Comparison of ENCODE assay signal across 23 cellular contexts in genomic region chrX:131057706-131058105, GRCh38. TPM values are rescaled to one million over a fixed set of nuclear protein-coding genes. Genes with fewer than 3 reads are reported as not detected.
DNase-seq lines count a peak whose midpoint lies in the region; ATAC-seq and TF ChIP-seq lines count a peak whose summit lies in the region.
"Had no signal": no experiment of that assay in that cellular context is flagged by ENCODE, and none has a peak within 500 bp of the region (broad histone marks: within the 10 kb centered on the region; RNA-seq: fewer than 3 reads in every experiment).

No MANE protein-coding gene starts in this region.

- H4K91ac ChIP-seq in neuronal stem cell (ENCODE audit: low read depth, low read length, poor library complexity) = no peak overlapping the region

- H2BK120ac ChIP-seq in neuronal stem cell (ENCODE audit: low read depth, low read length) = no peak overlapping the region

- no peak overlapping the region for H3K18ac ChIP-seq in neuronal stem cell (ENCODE audit: low read length)

- POLR2A ChIA-PET in WTC11 (lab: Charles Lee) = no interaction called here

- no CpG with 5 or more reads among the region's 9 CpGs for WGBS in neuronal stem cell (ENCODE audit: extremely low coverage in 2 of 2, insufficient read length in 2 of 2, insufficient replicate concordance in 1 of 2), 2 donors
- WGBS in esophagus squamous epithelium, 2 donors = 39% methylated on average over 3 of the region's 9 CpGs; no CpG with 5 or more reads in 1 of the 2 donors

- H4K8ac ChIP-seq in neuronal stem cell (ENCODE audit: low read depth, low read length) = no peak overlapping the region

- H3K27me3 Mint-ChIP-seq in WTC11 (ENCODE audit: low read depth) = peaks cover 58% of the 10 kb centered on the region
- H3K27me3 Mint-ChIP-seq in activated T-cell treated with anti-CD3 and anti-CD28 coated beads, Interleukin-2, amount 50 U/mL, for 4 hours (ENCODE audit: low read depth) = peaks cover 35% of the 10 kb centered on the region

- no peaks in the 10 kb centered on the region for H3K9me3 Mint-ChIP-seq in WTC11
- H3K9me3 Mint-ChIP-seq in activated T-cell treated with anti-CD3 and anti-CD28 coated beads, Interleukin-2, amount 50 U/mL, for 4 hours = no peaks in the 10 kb centered on the region

- H3K36me3 ChIP-seq in H7 (replicated peaks; ENCODE audit: control insufficient read depth, insufficient read depth, low read length) (no peaks in the 10 kb centered on the region), iPS-18a (ENCODE audit: control insufficient read depth, low read depth, low read length) (no peaks in the 10 kb centered on the region), neuronal stem cell (replicated peaks in 1 of 2; ENCODE audit: control insufficient read depth in 2 of 2, insufficient read depth in 2 of 2, low read length in 2 of 2) (no peaks in the 10 kb centered on the region), esophagus squamous epithelium (no peaks in the 10 kb centered on the region)
- H3K36me3 ChIP-seq: BLaER1 had no signal

- H2BK15ac ChIP-seq in neuronal stem cell (ENCODE audit: low read length) = no peak overlapping the region

- no peak overlapping the region for H2BK12ac ChIP-seq in neuronal stem cell (ENCODE audit: low read length)

- H3K9ac ChIP-seq in iPS-18a (ENCODE audit: low read length) (no peak overlapping the region), neuronal stem cell (ENCODE audit: low read depth, low read length, poor library complexity) (no peak overlapping the region)
- H3K9ac ChIP-seq: BLaER1, SK-N-SH had no signal

- H3K4ac ChIP-seq in neuronal stem cell (ENCODE audit: low read length) = no peak overlapping the region

- intact Hi-C loops in esophagus squamous epithelium (cut with DNase I) = no loop called here

- H3K27ac Mint-ChIP-seq in WTC11 = no peak overlapping the region
- H3K27ac Mint-ChIP-seq: CD4-positive, CD25-positive, alpha-beta regulatory T cell had no signal

- no peak overlapping the region for H2AFZ ChIP-seq in neuronal stem cell (ENCODE audit: low read length)

- no peak overlapping the region for H2AK5ac ChIP-seq in neuronal stem cell (ENCODE audit: low read depth, low read length)

- H3K4me3 ChIP-seq in H7 (ENCODE audit: insufficient read depth, low read depth, low read length) (peak overlapping the region; percentile 38; the same call in 1 of the 2 replicates), iPS-18a (ENCODE audit: low read length) (peak overlapping the region; percentile 40), neuronal stem cell (ENCODE audit: low read length in 2 of 2) (peak overlapping the region in 1 of 2 donors; percentile 72), esophagus squamous epithelium (no peak overlapping the region)
- H3K4me3 ChIP-seq: BLaER1, GM12878 had no signal

- H3K36me3 Mint-ChIP-seq in WTC11 = no peaks in the 10 kb centered on the region
- H3K36me3 Mint-ChIP-seq in activated T-cell treated with anti-CD3 and anti-CD28 coated beads, Interleukin-2, amount 50 U/mL, for 4 hours (ENCODE audit: insufficient read depth) = no peaks in the 10 kb centered on the region
- H3K36me3 Mint-ChIP-seq: CD4-positive, CD25-positive, alpha-beta regulatory T cell had no signal

- H3K14ac ChIP-seq in neuronal stem cell (ENCODE audit: low read length) = no peak overlapping the region

- H3K4me3 Mint-ChIP-seq in WTC11 = peak overlapping the region; percentile 33
- no peak overlapping the region for H3K4me3 Mint-ChIP-seq in activated T-cell treated with anti-CD3 and anti-CD28 coated beads, Interleukin-2, amount 50 U/mL, for 4 hours
- H3K4me3 Mint-ChIP-seq: CD4-positive, CD25-positive, alpha-beta regulatory T cell had no signal

- no peak for TF ChIP-seq POLR2A in esophagus squamous epithelium (IDR thresholded peaks at IDR 0.05)

- H3K27me3 ChIP-seq in H7 (ENCODE audit: control insufficient read depth, insufficient read depth, low read length) (peaks cover 45% of the 10 kb centered on the region), iPS-18a (ENCODE audit: control insufficient read depth, insufficient read depth, low read length) (peaks cover 49% of the 10 kb centered on the region), neuronal stem cell (ENCODE audit: control insufficient read depth in 3 of 3, insufficient read depth in 3 of 3, low read depth in 1 of 3, low read length in 3 of 3) (peaks cover 0 to 67% (median 25%) of the 10 kb centered on the region in 3 experiments), esophagus squamous epithelium (peaks cover 0 to 30% (median 2%) of the 10 kb centered on the region in 4 donors)

- CTCF ChIA-PET in WTC11 (lab: Charles Lee) = interaction anchor here (1.4 kb wide), 1 partner anchor 11 kb away, joined by 19 read pairs; no protein-coding TSS in a partner anchor

- no peak overlapping the region for H3K23ac ChIP-seq in neuronal stem cell (ENCODE audit: low read depth, low read length, poor library complexity)

- peaks cover 4% of the 10 kb centered on the region for H3K4me1 ChIP-seq in iPS-18a (ENCODE audit: control insufficient read depth, low read depth, low read length)
- H3K4me1 ChIP-seq in neuronal stem cell (ENCODE audit: control insufficient read depth in 2 of 2, insufficient read depth in 1 of 2, low read depth in 1 of 2, low read length in 2 of 2) = no peaks in the 10 kb centered on the region
- H3K4me1 ChIP-seq in esophagus squamous epithelium = peaks cover 0 to 3% (median 0%) of the 10 kb centered on the region in 3 donors
- H3K4me1 ChIP-seq: BLaER1 had no signal

- H3K9me3 ChIP-seq in iPS-18a (ENCODE audit: control insufficient read depth, low read depth, low read length) = peaks cover 5% of the 10 kb centered on the region
- H3K9me3 ChIP-seq in neuronal stem cell (replicated peaks in 1 of 2; ENCODE audit: control insufficient read depth in 2 of 2, insufficient read depth in 1 of 2, low read depth in 1 of 2, low read length in 2 of 2) = no peaks in the 10 kb centered on the region
- no peaks in the 10 kb centered on the region for H3K9me3 ChIP-seq in esophagus squamous epithelium
- H3K9me3 ChIP-seq: BLaER1, SK-N-SH had no signal

- ATAC-seq in WTC11 = peak; percentile 55
- no peak for ATAC-seq in activated T-cell treated with anti-CD3 and anti-CD28 coated beads, Interleukin-2, amount 50 U/mL, for 4 hours
- ATAC-seq: GM12878 had no signal

- no peak overlapping the region for H2BK5ac ChIP-seq in neuronal stem cell (ENCODE audit: low read length)

- TF ChIP-seq CTCF in WTC11 (IDR thresholded peaks at IDR 0.05) = no peak
- TF ChIP-seq CTCF in esophagus squamous epithelium (IDR thresholded peaks at IDR 0.05) = no peak

- H3K79me1 ChIP-seq in neuronal stem cell (ENCODE audit: low read depth, low read length) = no peaks in the 10 kb centered on the region

- no peak overlapping the region for H3K27ac ChIP-seq in iPS-18a (ENCODE audit: low read length)
- no peak overlapping the region for H3K27ac ChIP-seq in neuronal stem cell (replicated peaks; ENCODE audit: low read length)
- no peak overlapping the region for H3K27ac ChIP-seq in esophagus squamous epithelium
- H3K27ac ChIP-seq: BLaER1 had no signal

- peak overlapping the region; percentile 49 for H3K4me2 ChIP-seq in neuronal stem cell (ENCODE audit: insufficient read depth, low read length, poor library complexity, severe bottlenecking)
- H3K4me2 ChIP-seq: BLaER1, SK-N-SH had no signal

- DNase-seq in H7 (peak; percentile 61), WTC11 (ENCODE audit: low spot score) (no peak), neuronal stem cell (ENCODE audit: low spot score) (no peak), esophagus squamous epithelium (lab: John Stamatoyannopoulos, UW) (no peak), amygdala (lab: John Stamatoyannopoulos, UW) (no peak)
- DNase-seq in activated T-cell treated with anti-CD3 and anti-CD28 coated beads, Interleukin-2, amount 50 U/mL, for 4 hours = no peak
- DNase-seq: CD4-positive, CD25-positive, alpha-beta regulatory T cell; KBM-7; MV-4-11; NCI-H1105; NCI-H1436 treated with DMSO at 0.1 percent for 48 hours; NCI-H1930; NCI-H2107; NCI-H524; SK-N-SH had no signal

- peaks cover 25% of the 10 kb centered on the region for H3K4me1 Mint-ChIP-seq in WTC11
- H3K4me1 Mint-ChIP-seq in activated T-cell treated with anti-CD3 and anti-CD28 coated beads, Interleukin-2, amount 50 U/mL, for 4 hours (ENCODE audit: low read depth) = no peaks in the 10 kb centered on the region
- H3K4me1 Mint-ChIP-seq: CD4-positive, CD25-positive, alpha-beta regulatory T cell had no signal

TF ChIP-seq in WTC11, 78 proteins besides CTCF, POLR2A, EP300 and RAD21 (continues in another document):
- no peak for TF ChIP-seq IRF1 (CRISPR knock-in tag; IDR thresholded peaks at IDR 0.05)
- no peak for TF ChIP-seq USF2 (CRISPR knock-in tag; IDR thresholded peaks at IDR 0.05)
- TF ChIP-seq ELF4 (CRISPR knock-in tag; IDR thresholded peaks at IDR 0.05; ENCODE audit: low read depth) = no peak
- TF ChIP-seq ZNF121 (CRISPR knock-in tag; IDR thresholded peaks at IDR 0.05) = no peak
- no peak for TF ChIP-seq RELA (CRISPR knock-in tag; IDR thresholded peaks at IDR 0.05; ENCODE audit: borderline replicate concordance)
- no peak for TF ChIP-seq ETV6 (CRISPR knock-in tag; IDR thresholded peaks at IDR 0.05)
- TF ChIP-seq HMGA2 (CRISPR knock-in tag; IDR thresholded peaks at IDR 0.05) = no peak
- TF ChIP-seq GRHL2 (CRISPR knock-in tag; IDR thresholded peaks at IDR 0.05; ENCODE audit: insufficient replicate concordance, severe bottlenecking) = no peak

RNA-seq across cellular contexts. Expression of gene ARHGAP36, which starts 0.4 kb away (rescaled TPM):
- 0.28 and 0.30 TPM in 2 replicates for total RNA-seq in H7 (2014; rRNA removed; shearing (Covaris generic))
- total RNA-seq in WTC11 (2021) (0.09 to 0.52 TPM (median 0.21 TPM) in 3 replicates), esophagus squamous epithelium (not detected)
- polyA plus RNA-seq in neuronal stem cell (2013, experiment 1 of 2) = 0.03 TPM
- polyA plus RNA-seq in neuronal stem cell (2013, experiment 2 of 2) = 0.06 TPM
- total RNA-seq in activated T-cell treated with anti-CD3 and anti-CD28 coated beads, Interleukin-2, amount 50 U/mL, for 4 hours = not detected
- total RNA-seq: CD4-positive, CD25-positive, alpha-beta regulatory T cell; Daoy; GM12878; HT-29; LHCN-M2; MCF 10A had no signal
- polyA plus RNA-seq: AG04450; CD4-positive, CD25-positive, alpha-beta regulatory T cell; GM12878 had no signal

Comparison
In these comparisons a context has a peak if more than half of its experiments do, and no peak if none do; other contexts are left out.
1. H3K4me3 ChIP-seq: peak in H7 (single experiment) and iPS-18a (single experiment); none in esophagus squamous epithelium (0 of 4).